ENCODE assay signal across 33 cellular contexts in the genomic region with DNA sequence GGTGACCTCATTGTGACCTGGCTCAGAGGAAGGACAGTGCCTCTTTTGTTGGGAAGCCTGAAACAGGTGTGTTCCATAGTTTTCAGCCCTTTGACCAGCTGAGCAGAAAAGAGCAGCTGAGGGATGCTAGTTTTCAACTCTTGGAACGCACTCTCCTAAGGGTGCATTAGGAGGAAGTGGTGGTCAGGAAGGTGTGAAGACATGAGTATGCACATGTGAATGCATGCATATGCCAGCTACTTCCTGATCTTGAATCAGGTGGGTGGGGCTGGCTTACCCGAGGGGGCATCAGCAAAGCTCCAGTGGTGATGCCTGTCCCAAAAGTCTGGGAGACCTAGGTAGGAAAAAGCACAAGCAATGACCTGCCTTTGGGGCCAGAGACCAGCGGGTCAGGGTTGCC.
"Had no signal": no experiment of that assay in that cellular context is flagged by ENCODE, and none has a peak within 500 bp of the region (broad histone marks: within the 10 kb centered on the region; RNA-seq: fewer than 3 reads in every experiment).

No MANE protein-coding gene starts in this region.

- DNase-seq: activated CD4-positive, alpha-beta T cell treated with anti-CD3 and anti-CD28 coated beads for 48 hours; activated CD4-positive, alpha-beta T cell treated with anti-CD3 and anti-CD28 coated beads, Interleukin-2, amount 50 U/mL, for 48 hours; activated CD8-positive, alpha-beta memory T cell treated with anti-CD3 and anti-CD28 coated beads for 24 hours; activated gamma-delta T cell treated with Interleukin-2 at 50 U/mL for 16 hours; activated naive CD4-positive, alpha-beta T cell treated with anti-CD3 and anti-CD28 coated beads, Interleukin-2, amount 50 U/mL, for 16 hours; activated T-cell treated with anti-CD3 and anti-CD28 coated beads, Interleukin-2, amount 50 U/mL, for 1 hour; amniotic stem cell; brain microvascular endothelial cell; esophagus squamous epithelium; gastrocnemius medialis; left lung; lower lobe of right lung; mesenchymal stem cell; occipital lobe; psoas muscle; sigmoid colon; small intestine; stimulated activated CD4-positive, alpha-beta T cell treated with anti-CD3 and anti-CD28 coated beads, Interleukin-4, amount 100 ng/mL, for 24 hours; stimulated activated naive CD8-positive, alpha-beta T cell treated with anti-CD3 and anti-CD28 coated beads, Interleukin-15, amount 100 ng/mL, for 72 hours; substantia nigra; T-helper 9 cell; uterus had no signal

- H3K27me3 ChIP-seq: brain microvascular endothelial cell, esophagus squamous epithelium, gastrocnemius medialis, hepatocyte, left lung, sigmoid colon, uterus had no signal

- H3K9me3 ChIP-seq: esophagus squamous epithelium, gastrocnemius medialis, left lung, lower lobe of right lung, psoas muscle, sigmoid colon, uterus had no signal

- H3K4me2 ChIP-seq: hepatocyte had no signal

- ATAC-seq: activated CD4-positive, CD25-positive, alpha-beta regulatory T cell treated with anti-CD3 and anti-CD28 coated beads, Interleukin-2, amount 50 U/mL, for 24 hours; gastrocnemius medialis; left lung; lower lobe of right lung; psoas muscle; stimulated activated memory B cell treated with anti-CD40 and anti-IgM and Interleukin-4, amounts not matched to agents 10 μg/mL and 1 μg/mL and 100 μg/mL, for 72 hours; stimulated activated naive CD8-positive, alpha-beta T cell treated with anti-CD3 and anti-CD28 coated beads, Interleukin-15, amount 100 ng/mL, for 72 hours had no signal

- H3K27me3 Mint-ChIP-seq: dendritic cell treated with granulocyte-macrophage colony-stimulating factor and Interleukin-4, amounts not matched to agents 40 ng/mL and 50 ng/mL, for 4 days; stimulated activated memory B cell treated with anti-CD40 and anti-IgM and Interleukin-4, amounts not matched to agents 10 μg/mL and 1 μg/mL and 100 μg/mL, for 72 hours; stimulated activated naive CD8-positive, alpha-beta T cell treated with anti-CD3 and anti-CD28 coated beads, Interleukin-15, amount 100 ng/mL, for 72 hours; type B pancreatic cell had no signal

- H2AFZ ChIP-seq: hepatocyte, parathyroid adenoma had no signal

- H3K4me3 ChIP-seq: esophagus squamous epithelium, gastrocnemius medialis, hepatocyte, left lung, lower lobe of right lung, psoas muscle, sigmoid colon, uterus had no signal

- H3K27ac Mint-ChIP-seq: dendritic cell treated with granulocyte-macrophage colony-stimulating factor and Interleukin-4, amounts not matched to agents 40 ng/mL and 50 ng/mL, for 4 days; stimulated activated memory B cell treated with anti-CD40 and anti-IgM and Interleukin-4, amounts not matched to agents 10 μg/mL and 1 μg/mL and 100 μg/mL, for 72 hours; T-helper 1 cell treated with Interleukin-12 subunit alpha and Interleukin-12 subunit beta and Interleukin-4 antibody, amounts not matched to agents 30 μg/mL and 1 μg/mL, for 36 hours; type B pancreatic cell had no signal

- H3K9me3 Mint-ChIP-seq: dendritic cell treated with granulocyte-macrophage colony-stimulating factor and Interleukin-4, amounts not matched to agents 40 ng/mL and 50 ng/mL, for 4 days; neural crest cell; stimulated activated memory B cell treated with anti-CD40 and anti-IgM and Interleukin-4, amounts not matched to agents 10 μg/mL and 1 μg/mL and 100 μg/mL, for 72 hours; stimulated activated naive CD8-positive, alpha-beta T cell treated with anti-CD3 and anti-CD28 coated beads, Interleukin-15, amount 100 ng/mL, for 72 hours; T-helper 1 cell treated with Interleukin-12 subunit alpha and Interleukin-12 subunit beta and Interleukin-4 antibody, amounts not matched to agents 30 μg/mL and 1 μg/mL, for 36 hours; type B pancreatic cell had no signal

- H3K9ac ChIP-seq: parathyroid adenoma had no signal

- H3K4me1 ChIP-seq: gastrocnemius medialis, lower lobe of right lung, parathyroid adenoma, psoas muscle, uterus had no signal

- H3K4me1 Mint-ChIP-seq: stimulated activated memory B cell treated with anti-CD40 and anti-IgM and Interleukin-4, amounts not matched to agents 10 μg/mL and 1 μg/mL and 100 μg/mL, for 72 hours; stimulated activated naive CD8-positive, alpha-beta T cell treated with anti-CD3 and anti-CD28 coated beads, Interleukin-15, amount 100 ng/mL, for 72 hours had no signal

- H3K36me3 ChIP-seq: gastrocnemius medialis, uterus had no signal

- H3K4me3 Mint-ChIP-seq: dendritic cell treated with granulocyte-macrophage colony-stimulating factor and Interleukin-4, amounts not matched to agents 40 ng/mL and 50 ng/mL, for 4 days; neural crest cell; stimulated activated memory B cell treated with anti-CD40 and anti-IgM and Interleukin-4, amounts not matched to agents 10 μg/mL and 1 μg/mL and 100 μg/mL, for 72 hours; stimulated activated naive CD8-positive, alpha-beta T cell treated with anti-CD3 and anti-CD28 coated beads, Interleukin-15, amount 100 ng/mL, for 72 hours; T-helper 1 cell treated with Interleukin-12 subunit alpha and Interleukin-12 subunit beta and Interleukin-4 antibody, amounts not matched to agents 30 μg/mL and 1 μg/mL, for 36 hours; type B pancreatic cell had no signal

- FAIRE-seq: astrocyte, small intestine, TTC549 had no signal

- H3K27ac ChIP-seq: brain microvascular endothelial cell, esophagus squamous epithelium, gastrocnemius medialis, hepatocyte, left lung, lower lobe of right lung, parathyroid adenoma, psoas muscle, sigmoid colon, uterus, VCaP had no signal
